2 cellular contexts compared by ENCODE assay signal in the genomic region with DNA sequence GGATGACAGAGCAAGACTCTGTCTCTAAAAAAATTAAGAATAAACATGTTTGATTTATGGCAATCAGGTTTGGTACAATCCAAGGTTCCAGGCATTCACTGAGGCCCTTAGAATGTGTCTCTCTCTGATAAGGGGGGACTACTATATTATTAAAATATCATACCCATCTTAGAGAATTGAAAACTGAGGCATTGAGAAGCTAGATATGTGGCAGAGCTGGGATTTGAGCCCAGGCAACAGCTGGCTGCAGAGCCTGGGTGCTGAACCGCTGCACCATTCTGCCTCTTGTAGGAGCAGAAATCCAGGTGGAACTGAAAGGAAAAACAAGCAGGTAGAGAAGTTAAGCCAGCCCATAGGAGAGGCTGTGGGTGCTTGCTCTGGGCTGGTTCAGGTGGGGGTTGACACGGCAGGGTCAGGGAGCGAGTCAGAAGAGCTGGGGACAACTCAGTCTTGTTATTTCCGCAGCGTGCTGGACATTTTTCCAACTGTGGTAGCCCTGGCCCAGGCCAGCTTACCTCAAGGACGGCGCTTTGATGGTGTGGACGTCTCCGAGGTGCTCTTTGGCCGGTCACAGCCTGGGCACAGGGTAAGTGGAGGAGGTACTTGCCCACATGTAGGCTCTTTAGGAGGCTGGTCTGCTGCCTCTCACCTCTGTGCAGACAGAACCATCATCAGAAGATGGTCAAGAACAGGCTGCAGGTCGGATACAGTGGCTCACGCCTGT.
TF ChIP-seq lines count a peak whose summit lies in the region.

No MANE protein-coding gene starts in this region.

TF ChIP-seq in IMR-90, 13 proteins besides CTCF, POLR2A, EP300 and RAD21:
- TF ChIP-seq, protein P1, sequence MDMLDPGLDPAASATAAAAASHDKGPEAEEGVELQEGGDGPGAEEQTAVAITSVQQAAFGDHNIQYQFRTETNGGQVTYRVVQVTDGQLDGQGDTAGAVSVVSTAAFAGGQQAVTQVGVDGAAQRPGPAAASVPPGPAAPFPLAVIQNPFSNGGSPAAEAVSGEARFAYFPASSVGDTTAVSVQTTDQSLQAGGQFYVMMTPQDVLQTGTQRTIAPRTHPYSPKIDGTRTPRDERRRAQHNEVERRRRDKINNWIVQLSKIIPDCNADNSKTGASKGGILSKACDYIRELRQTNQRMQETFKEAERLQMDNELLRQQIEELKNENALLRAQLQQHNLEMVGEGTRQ (IDR thresholded peaks at IDR 0.05; ENCODE audit: low read depth, low read length): no peak
- TF ChIP-seq RFX5 (IDR thresholded peaks at IDR 0.05; ENCODE audit: low read depth, low read length) (no peak), BHLHE40 (IDR thresholded peaks at IDR 0.05; ENCODE audit: low read depth, low read length) (no peak), RCOR1 (IDR thresholded peaks at IDR 0.05; ENCODE audit: insufficient replicate concordance, low read length) (no peak), CEBPB (IDR thresholded peaks at IDR 0.05; ENCODE audit: low read depth, low read length) (no peak), NFE2L2 (IDR thresholded peaks at IDR 0.05; ENCODE audit: low read depth, low read length) (no peak), MXI1 (IDR thresholded peaks at IDR 0.05; ENCODE audit: borderline replicate concordance, low read depth, low read length) (no peak), CHD1 (IDR thresholded peaks at IDR 0.05; ENCODE audit: low read depth, low read length) (no peak), FOS (IDR thresholded peaks at IDR 0.05; ENCODE audit: low read depth, low read length) (no peak), SMC3 (IDR thresholded peaks at IDR 0.05; ENCODE audit: low read depth, low read length) (no peak), MAFK (IDR thresholded peaks at IDR 0.05; ENCODE audit: low read depth, low read length) (no peak), MAZ (IDR thresholded peaks at IDR 0.05; ENCODE audit: borderline replicate concordance, low read depth, low read length) (no peak)
- TF ChIP-seq, protein P2, sequence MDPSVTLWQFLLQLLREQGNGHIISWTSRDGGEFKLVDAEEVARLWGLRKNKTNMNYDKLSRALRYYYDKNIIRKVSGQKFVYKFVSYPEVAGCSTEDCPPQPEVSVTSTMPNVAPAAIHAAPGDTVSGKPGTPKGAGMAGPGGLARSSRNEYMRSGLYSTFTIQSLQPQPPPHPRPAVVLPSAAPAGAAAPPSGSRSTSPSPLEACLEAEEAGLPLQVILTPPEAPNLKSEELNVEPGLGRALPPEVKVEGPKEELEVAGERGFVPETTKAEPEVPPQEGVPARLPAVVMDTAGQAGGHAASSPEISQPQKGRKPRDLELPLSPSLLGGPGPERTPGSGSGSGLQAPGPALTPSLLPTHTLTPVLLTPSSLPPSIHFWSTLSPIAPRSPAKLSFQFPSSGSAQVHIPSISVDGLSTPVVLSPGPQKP (IDR thresholded peaks at IDR 0.05; ENCODE audit: borderline replicate concordance, low read depth, low read length): no peak

TF ChIP-seq in K562, 482 proteins besides CTCF, POLR2A, EP300 and RAD21 (continued from another document):
- TF ChIP-seq SRSF9 (IDR thresholded peaks at IDR 0.05; ENCODE audit: borderline replicate concordance, low read depth, low read length) (no peak), ZNF41 (CRISPR knock-in tag; conservative IDR thresholded peaks at IDR 0.05) (no peak), FOXM1 (IDR thresholded peaks at IDR 0.05; ENCODE audit: low read depth) (no peak), FOXM1 (CRISPR knock-in tag; IDR thresholded peaks at IDR 0.05; ENCODE audit: low read depth) (no peak), POLR3G (IDR thresholded peaks at IDR 0.05; ENCODE audit: extremely low read depth, insufficient read length, insufficient replicate concordance) (no peak)
- TF ChIP-seq, protein P3, sequence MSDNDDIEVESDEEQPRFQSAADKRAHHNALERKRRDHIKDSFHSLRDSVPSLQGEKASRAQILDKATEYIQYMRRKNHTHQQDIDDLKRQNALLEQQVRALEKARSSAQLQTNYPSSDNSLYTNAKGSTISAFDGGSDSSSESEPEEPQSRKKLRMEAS (CRISPR knock-in tag; IDR thresholded peaks at IDR 0.05): no peak
